In the genomic region with DNA sequence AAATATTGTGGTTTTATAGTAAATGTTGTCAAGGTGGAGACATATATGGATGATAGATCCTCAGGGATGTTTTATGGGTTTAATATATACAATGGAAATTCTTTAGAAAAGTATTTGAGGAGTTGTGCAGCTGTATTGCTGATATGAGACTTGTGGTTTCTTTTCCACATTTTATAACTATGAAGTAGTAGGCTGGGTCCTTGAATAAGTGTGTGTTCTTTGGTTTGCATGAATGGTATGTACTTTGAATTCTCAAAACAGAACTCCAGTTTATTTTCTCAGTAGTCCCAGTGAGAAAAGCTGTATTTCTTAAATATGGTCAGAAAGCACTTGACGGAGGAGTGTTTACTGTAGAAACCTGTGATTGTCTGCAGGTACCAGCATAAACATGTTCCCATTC, we compare ENCODE assay signal across 1 cellular context.
TF ChIP-seq lines count a peak whose summit lies in the region.

No MANE protein-coding gene starts in this region.

TF ChIP-seq in SK-N-SH treated with all-trans-retinoic acid at 6 μM for 48 hours, 23 proteins besides CTCF, POLR2A, EP300 and RAD21 (continued from another document):
- TF ChIP-seq, protein P1, sequence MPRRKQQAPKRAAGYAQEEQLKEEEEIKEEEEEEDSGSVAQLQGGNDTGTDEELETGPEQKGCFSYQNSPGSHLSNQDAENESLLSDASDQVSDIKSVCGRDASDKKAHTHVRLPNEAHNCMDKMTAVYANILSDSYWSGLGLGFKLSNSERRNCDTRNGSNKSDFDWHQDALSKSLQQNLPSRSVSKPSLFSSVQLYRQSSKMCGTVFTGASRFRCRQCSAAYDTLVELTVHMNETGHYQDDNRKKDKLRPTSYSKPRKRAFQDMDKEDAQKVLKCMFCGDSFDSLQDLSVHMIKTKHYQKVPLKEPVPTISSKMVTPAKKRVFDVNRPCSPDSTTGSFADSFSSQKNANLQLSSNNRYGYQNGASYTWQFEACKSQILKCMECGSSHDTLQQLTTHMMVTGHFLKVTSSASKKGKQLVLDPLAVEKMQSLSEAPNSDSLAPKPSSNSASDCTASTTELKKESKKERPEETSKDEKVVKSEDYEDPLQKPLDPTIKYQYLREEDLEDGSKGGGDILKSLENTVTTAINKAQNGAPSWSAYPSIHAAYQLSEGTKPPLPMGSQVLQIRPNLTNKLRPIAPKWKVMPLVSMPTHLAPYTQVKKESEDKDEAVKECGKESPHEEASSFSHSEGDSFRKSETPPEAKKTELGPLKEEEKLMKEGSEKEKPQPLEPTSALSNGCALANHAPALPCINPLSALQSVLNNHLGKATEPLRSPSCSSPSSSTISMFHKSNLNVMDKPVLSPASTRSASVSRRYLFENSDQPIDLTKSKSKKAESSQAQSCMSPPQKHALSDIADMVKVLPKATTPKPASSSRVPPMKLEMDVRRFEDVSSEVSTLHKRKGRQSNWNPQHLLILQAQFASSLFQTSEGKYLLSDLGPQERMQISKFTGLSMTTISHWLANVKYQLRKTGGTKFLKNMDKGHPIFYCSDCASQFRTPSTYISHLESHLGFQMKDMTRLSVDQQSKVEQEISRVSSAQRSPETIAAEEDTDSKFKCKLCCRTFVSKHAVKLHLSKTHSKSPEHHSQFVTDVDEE (CRISPR knock-in tag; IDR thresholded peaks at IDR 0.05) = no peak
- no peak for TF ChIP-seq TOX (CRISPR knock-in tag; IDR thresholded peaks at IDR 0.05; ENCODE audit: borderline replicate concordance)
- TF ChIP-seq PPARA (CRISPR knock-in tag; IDR thresholded peaks at IDR 0.05; ENCODE audit: borderline replicate concordance) = no peak
- TF ChIP-seq TCF4 (CRISPR knock-in tag; IDR thresholded peaks at IDR 0.05; ENCODE audit: borderline replicate concordance) = no peak
- no peak for TF ChIP-seq ESRRG (CRISPR knock-in tag; IDR thresholded peaks at IDR 0.05)
- no peak for TF ChIP-seq CSDC2 (CRISPR knock-in tag; IDR thresholded peaks at IDR 0.05)
- TF ChIP-seq GLIS3 (CRISPR knock-in tag; IDR thresholded peaks at IDR 0.05) = no peak
- TF ChIP-seq OSR1 (CRISPR knock-in tag; IDR thresholded peaks at IDR 0.05) = no peak
- TF ChIP-seq, protein P2, sequence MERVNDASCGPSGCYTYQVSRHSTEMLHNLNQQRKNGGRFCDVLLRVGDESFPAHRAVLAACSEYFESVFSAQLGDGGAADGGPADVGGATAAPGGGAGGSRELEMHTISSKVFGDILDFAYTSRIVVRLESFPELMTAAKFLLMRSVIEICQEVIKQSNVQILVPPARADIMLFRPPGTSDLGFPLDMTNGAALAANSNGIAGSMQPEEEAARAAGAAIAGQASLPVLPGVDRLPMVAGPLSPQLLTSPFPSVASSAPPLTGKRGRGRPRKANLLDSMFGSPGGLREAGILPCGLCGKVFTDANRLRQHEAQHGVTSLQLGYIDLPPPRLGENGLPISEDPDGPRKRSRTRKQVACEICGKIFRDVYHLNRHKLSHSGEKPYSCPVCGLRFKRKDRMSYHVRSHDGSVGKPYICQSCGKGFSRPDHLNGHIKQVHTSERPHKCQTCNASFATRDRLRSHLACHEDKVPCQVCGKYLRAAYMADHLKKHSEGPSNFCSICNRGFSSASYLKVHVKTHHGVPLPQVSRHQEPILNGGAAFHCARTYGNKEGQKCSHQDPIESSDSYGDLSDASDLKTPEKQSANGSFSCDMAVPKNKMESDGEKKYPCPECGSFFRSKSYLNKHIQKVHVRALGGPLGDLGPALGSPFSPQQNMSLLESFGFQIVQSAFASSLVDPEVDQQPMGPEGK (CRISPR knock-in tag; IDR thresholded peaks at IDR 0.05; ENCODE audit: borderline replicate concordance) = no peak
- TF ChIP-seq, protein P3, sequence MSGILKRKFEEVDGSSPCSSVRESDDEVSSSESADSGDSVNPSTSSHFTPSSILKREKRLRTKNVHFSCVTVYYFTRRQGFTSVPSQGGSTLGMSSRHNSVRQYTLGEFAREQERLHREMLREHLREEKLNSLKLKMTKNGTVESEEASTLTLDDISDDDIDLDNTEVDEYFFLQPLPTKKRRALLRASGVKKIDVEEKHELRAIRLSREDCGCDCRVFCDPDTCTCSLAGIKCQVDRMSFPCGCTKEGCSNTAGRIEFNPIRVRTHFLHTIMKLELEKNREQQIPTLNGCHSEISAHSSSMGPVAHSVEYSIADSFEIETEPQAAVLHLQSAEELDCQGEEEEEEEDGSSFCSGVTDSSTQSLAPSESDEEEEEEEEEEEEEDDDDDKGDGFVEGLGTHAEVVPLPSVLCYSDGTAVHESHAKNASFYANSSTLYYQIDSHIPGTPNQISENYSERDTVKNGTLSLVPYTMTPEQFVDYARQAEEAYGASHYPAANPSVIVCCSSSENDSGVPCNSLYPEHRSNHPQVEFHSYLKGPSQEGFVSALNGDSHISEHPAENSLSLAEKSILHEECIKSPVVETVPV (CRISPR knock-in tag; IDR thresholded peaks at IDR 0.05) = no peak
- TF ChIP-seq ZFP30 (CRISPR knock-in tag; IDR thresholded peaks at IDR 0.05) = no peak
- TF ChIP-seq ZC3H10 (CRISPR knock-in tag; IDR thresholded peaks at IDR 0.05) = no peak
- no peak for TF ChIP-seq ZNF565 (CRISPR knock-in tag; conservative IDR thresholded peaks at IDR 0.05; ENCODE audit: low read depth)
